ENCODE assay signal across 1 cellular context in genomic region chr16:85182774-85183173, GRCh38.
TF ChIP-seq lines count a peak whose summit lies in the region.

No MANE protein-coding gene starts in this region.

TF ChIP-seq in GM12878, 131 proteins besides CTCF, POLR2A, EP300 and RAD21 (continued from another document):
- TF ChIP-seq BCL3 (IDR thresholded peaks at IDR 0.05; ENCODE audit: borderline replicate concordance, insufficient read depth, low read depth, low read length, poor library complexity, severe bottlenecking) (peak; percentile 52), RELB (IDR thresholded peaks at IDR 0.05; ENCODE audit: low read depth) (no peak), CBX5 (IDR thresholded peaks at IDR 0.05; ENCODE audit: low read depth) (no peak), PBX3 (IDR thresholded peaks at IDR 0.05; ENCODE audit: insufficient replicate concordance, low read depth, low read length) (peak; percentile 21), ATF3 (IDR thresholded peaks at IDR 0.05; ENCODE audit: borderline replicate concordance, extremely low read depth, low read depth, low read length) (no peak)
TF ChIP-seq in GM12878: peak in this region for 2.
